Comparison of ENCODE assay signal across 1 cellular context in genomic region chrX:39869846-39870601, GRCh38.
TF ChIP-seq lines count a peak whose summit lies in the region.

No MANE protein-coding gene starts in this region.

TF ChIP-seq in GM12878, 131 proteins besides CTCF, POLR2A, EP300 and RAD21 (continued from another document):
- TF ChIP-seq ZNF592 (IDR thresholded peaks at IDR 0.05) = no peak
